21 cellular contexts compared by ENCODE assay signal in genomic region chr12:65810036-65810435, GRCh38.
"Had no signal": no experiment of that assay in that cellular context is flagged by ENCODE, and none has a peak within 500 bp of the region (broad histone marks: within the 10 kb centered on the region; RNA-seq: fewer than 3 reads in every experiment).

No MANE protein-coding gene starts in this region.

- H3K4me1 Mint-ChIP-seq: activated naive CD8-positive, alpha-beta T cell treated with anti-CD3 and anti-CD28 coated beads, Interleukin-2, amount 50 U/mL, for 24 hours; memory B cell had no signal

- H3K27me3 ChIP-seq: foreskin keratinocyte had no signal

- H3K4me1 ChIP-seq: heart right ventricle, left lung, sigmoid colon, suprapubic skin had no signal

- H3K27me3 Mint-ChIP-seq: type B pancreatic cell had no signal

- DNase-seq: activated CD4-positive, alpha-beta T cell treated with anti-CD3 and anti-CD28 coated beads for 48 hours; activated CD8-positive, alpha-beta memory T cell treated with anti-CD3 and anti-CD28 coated beads for 24 hours; activated naive CD4-positive, alpha-beta T cell treated with Interleukin-2 at 50 U/mL for 16 hours; activated naive CD8-positive, alpha-beta T cell treated with anti-CD3 and anti-CD28 coated beads, Interleukin-2, amount 50 U/mL, for 24 hours; central memory CD4-positive, alpha-beta T cell; cortex of kidney; effector memory CD4-positive, alpha-beta T cell; foreskin keratinocyte; heart right ventricle; islet precursor cell; left lung; nephron progenitor cell; sigmoid colon; stimulated activated CD4-positive, alpha-beta T cell treated with anti-CD3 and anti-CD28 coated beads, Interleukin-12 subunit alpha, Interleukin-12 subunit beta, amount 100 ng/mL, for 4 hours; stimulated activated CD4-positive, alpha-beta T cell treated with anti-CD3 and anti-CD28 coated beads, Interleukin-2, amount 100 ng/mL, for 48 hours; stimulated activated naive CD4-positive, alpha-beta T cell treated with Interleukin-2 at 50 U/mL for 16 hours had no signal

- H3K9me3 ChIP-seq: sigmoid colon, suprapubic skin had no signal

- H3K36me3 Mint-ChIP-seq: memory B cell, WTC11 had no signal

- H3K9me3 Mint-ChIP-seq: activated naive CD8-positive, alpha-beta T cell treated with anti-CD3 and anti-CD28 coated beads, Interleukin-2, amount 50 U/mL, for 24 hours; T-helper 1 cell treated with Interleukin-12 subunit alpha and Interleukin-12 subunit beta and Interleukin-4 antibody, amounts not matched to agents 30 μg/mL and 1 μg/mL, for 36 hours had no signal

- ATAC-seq: activated naive CD8-positive, alpha-beta T cell treated with anti-CD3 and anti-CD28 coated beads, Interleukin-2, amount 50 U/mL, for 24 hours; foreskin keratinocyte; heart right ventricle; left lung; WTC11 had no signal

- H3K4me3 Mint-ChIP-seq: activated naive CD8-positive, alpha-beta T cell treated with anti-CD3 and anti-CD28 coated beads, Interleukin-2, amount 50 U/mL, for 24 hours; memory B cell; nephron progenitor cell; T-helper 1 cell treated with Interleukin-12 subunit alpha and Interleukin-12 subunit beta and Interleukin-4 antibody, amounts not matched to agents 30 μg/mL and 1 μg/mL, for 36 hours; type B pancreatic cell; WTC11 had no signal

- H3K4me3 ChIP-seq: heart right ventricle, left lung, sigmoid colon, suprapubic skin had no signal

- H3K27ac ChIP-seq: foreskin keratinocyte, heart right ventricle, left lung, sigmoid colon, suprapubic skin had no signal

- H3K36me3 ChIP-seq: heart right ventricle, left lung, sigmoid colon, suprapubic skin had no signal

- H3K27ac Mint-ChIP-seq: activated naive CD8-positive, alpha-beta T cell treated with anti-CD3 and anti-CD28 coated beads, Interleukin-2, amount 50 U/mL, for 24 hours; memory B cell; T-helper 1 cell treated with Interleukin-12 subunit alpha and Interleukin-12 subunit beta and Interleukin-4 antibody, amounts not matched to agents 30 μg/mL and 1 μg/mL, for 36 hours; type B pancreatic cell; WTC11 had no signal
